In the genomic region with DNA sequence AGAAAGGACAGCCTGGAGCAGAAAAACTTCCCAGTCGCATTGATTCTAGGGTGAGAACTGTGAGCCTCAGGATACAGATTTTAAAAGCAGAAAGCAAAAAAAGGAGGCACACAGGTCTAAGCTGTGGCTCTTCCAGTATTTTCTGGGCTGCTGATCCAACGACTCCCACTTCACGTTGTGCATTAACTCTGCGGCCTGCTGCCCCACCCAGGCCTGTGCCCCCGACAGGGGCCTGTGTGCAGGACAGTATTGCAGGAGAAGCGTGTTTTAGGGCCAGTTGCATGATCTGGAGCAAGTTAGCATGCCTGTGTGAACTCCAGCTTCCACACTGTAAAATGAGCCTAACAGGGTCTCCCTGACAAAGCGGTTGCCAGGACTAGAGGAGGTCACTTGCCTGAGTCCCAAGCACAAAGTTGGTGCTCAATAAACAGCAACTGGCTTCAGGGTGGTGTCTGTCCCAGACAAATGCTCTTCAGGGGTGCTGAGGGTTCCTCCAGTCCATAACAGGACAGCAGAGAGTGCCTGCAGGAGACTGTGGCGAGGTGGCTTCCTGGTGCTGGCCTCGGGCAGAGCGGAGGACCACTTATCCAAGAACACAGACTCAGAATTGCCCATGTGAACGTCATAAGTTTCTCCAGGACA, we compare ENCODE assay signal across 2 cellular contexts.
TF ChIP-seq lines count a peak whose summit lies in the region.

No MANE protein-coding gene starts in this region.

TF ChIP-seq in HepG2, 621 proteins besides CTCF, POLR2A, EP300 and RAD21 (continues in another document):
- TF ChIP-seq, protein P1, sequence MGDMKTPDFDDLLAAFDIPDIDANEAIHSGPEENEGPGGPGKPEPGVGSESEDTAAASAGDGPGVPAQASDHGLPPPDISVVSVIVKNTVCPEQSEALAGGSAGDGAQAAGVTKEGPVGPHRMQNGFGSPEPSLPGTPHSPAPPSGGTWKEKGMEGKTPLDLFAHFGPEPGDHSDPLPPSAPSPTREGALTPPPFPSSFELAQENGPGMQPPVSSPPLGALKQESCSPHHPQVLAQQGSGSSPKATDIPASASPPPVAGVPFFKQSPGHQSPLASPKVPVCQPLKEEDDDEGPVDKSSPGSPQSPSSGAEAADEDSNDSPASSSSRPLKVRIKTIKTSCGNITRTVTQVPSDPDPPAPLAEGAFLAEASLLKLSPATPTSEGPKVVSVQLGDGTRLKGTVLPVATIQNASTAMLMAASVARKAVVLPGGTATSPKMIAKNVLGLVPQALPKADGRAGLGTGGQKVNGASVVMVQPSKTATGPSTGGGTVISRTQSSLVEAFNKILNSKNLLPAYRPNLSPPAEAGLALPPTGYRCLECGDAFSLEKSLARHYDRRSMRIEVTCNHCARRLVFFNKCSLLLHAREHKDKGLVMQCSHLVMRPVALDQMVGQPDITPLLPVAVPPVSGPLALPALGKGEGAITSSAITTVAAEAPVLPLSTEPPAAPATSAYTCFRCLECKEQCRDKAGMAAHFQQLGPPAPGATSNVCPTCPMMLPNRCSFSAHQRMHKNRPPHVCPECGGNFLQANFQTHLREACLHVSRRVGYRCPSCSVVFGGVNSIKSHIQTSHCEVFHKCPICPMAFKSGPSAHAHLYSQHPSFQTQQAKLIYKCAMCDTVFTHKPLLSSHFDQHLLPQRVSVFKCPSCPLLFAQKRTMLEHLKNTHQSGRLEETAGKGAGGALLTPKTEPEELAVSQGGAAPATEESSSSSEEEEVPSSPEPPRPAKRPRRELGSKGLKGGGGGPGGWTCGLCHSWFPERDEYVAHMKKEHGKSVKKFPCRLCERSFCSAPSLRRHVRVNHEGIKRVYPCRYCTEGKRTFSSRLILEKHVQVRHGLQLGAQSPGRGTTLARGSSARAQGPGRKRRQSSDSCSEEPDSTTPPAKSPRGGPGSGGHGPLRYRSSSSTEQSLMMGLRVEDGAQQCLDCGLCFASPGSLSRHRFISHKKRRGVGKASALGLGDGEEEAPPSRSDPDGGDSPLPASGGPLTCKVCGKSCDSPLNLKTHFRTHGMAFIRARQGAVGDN (CRISPR knock-in tag; IDR thresholded peaks at IDR 0.05) = peak; percentile 58
- TF ChIP-seq, protein P2, sequence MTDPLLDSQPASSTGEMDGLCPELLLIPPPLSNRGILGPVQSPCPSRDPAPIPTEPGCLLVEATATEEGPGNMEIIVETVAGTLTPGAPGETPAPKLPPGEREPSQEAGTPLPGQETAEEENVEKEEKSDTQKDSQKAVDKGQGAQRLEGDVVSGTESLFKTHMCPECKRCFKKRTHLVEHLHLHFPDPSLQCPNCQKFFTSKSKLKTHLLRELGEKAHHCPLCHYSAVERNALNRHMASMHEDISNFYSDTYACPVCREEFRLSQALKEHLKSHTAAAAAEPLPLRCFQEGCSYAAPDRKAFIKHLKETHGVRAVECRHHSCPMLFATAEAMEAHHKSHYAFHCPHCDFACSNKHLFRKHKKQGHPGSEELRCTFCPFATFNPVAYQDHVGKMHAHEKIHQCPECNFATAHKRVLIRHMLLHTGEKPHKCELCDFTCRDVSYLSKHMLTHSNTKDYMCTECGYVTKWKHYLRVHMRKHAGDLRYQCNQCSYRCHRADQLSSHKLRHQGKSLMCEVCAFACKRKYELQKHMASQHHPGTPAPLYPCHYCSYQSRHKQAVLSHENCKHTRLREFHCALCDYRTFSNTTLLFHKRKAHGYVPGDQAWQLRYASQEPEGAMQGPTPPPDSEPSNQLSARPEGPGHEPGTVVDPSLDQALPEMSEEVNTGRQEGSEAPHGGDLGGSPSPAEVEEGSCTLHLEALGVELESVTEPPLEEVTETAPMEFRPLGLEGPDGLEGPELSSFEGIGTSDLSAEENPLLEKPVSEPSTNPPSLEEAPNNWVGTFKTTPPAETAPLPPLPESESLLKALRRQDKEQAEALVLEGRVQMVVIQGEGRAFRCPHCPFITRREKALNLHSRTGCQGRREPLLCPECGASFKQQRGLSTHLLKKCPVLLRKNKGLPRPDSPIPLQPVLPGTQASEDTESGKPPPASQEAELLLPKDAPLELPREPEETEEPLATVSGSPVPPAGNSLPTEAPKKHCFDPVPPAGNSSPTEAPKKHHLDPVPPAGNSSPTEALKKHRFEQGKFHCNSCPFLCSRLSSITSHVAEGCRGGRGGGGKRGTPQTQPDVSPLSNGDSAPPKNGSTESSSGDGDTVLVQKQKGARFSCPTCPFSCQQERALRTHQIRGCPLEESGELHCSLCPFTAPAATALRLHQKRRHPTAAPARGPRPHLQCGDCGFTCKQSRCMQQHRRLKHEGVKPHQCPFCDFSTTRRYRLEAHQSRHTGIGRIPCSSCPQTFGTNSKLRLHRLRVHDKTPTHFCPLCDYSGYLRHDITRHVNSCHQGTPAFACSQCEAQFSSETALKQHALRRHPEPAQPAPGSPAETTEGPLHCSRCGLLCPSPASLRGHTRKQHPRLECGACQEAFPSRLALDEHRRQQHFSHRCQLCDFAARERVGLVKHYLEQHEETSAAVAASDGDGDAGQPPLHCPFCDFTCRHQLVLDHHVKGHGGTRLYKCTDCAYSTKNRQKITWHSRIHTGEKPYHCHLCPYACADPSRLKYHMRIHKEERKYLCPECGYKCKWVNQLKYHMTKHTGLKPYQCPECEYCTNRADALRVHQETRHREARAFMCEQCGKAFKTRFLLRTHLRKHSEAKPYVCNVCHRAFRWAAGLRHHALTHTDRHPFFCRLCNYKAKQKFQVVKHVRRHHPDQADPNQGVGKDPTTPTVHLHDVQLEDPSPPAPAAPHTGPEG (CRISPR knock-in tag; IDR thresholded peaks at IDR 0.05) = no peak
- TF ChIP-seq, protein P3, sequence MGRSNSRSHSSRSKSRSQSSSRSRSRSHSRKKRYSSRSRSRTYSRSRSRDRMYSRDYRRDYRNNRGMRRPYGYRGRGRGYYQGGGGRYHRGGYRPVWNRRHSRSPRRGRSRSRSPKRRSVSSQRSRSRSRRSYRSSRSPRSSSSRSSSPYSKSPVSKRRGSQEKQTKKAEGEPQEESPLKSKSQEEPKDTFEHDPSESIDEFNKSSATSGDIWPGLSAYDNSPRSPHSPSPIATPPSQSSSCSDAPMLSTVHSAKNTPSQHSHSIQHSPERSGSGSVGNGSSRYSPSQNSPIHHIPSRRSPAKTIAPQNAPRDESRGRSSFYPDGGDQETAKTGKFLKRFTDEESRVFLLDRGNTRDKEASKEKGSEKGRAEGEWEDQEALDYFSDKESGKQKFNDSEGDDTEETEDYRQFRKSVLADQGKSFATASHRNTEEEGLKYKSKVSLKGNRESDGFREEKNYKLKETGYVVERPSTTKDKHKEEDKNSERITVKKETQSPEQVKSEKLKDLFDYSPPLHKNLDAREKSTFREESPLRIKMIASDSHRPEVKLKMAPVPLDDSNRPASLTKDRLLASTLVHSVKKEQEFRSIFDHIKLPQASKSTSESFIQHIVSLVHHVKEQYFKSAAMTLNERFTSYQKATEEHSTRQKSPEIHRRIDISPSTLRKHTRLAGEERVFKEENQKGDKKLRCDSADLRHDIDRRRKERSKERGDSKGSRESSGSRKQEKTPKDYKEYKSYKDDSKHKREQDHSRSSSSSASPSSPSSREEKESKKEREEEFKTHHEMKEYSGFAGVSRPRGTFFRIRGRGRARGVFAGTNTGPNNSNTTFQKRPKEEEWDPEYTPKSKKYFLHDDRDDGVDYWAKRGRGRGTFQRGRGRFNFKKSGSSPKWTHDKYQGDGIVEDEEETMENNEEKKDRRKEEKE (IDR thresholded peaks at IDR 0.05) = no peak
- peak; percentile 14; the same call in 1 of the 2 replicates for TF ChIP-seq ZBTB38 (CRISPR knock-in tag; IDR thresholded peaks at IDR 0.05)

TF ChIP-seq in H1, 55 proteins besides CTCF, POLR2A, EP300 and RAD21:
- TF ChIP-seq HDAC2 (IDR thresholded peaks at IDR 0.05; ENCODE audit: borderline replicate concordance in 1 of 2, low read depth in 2 of 2, low read length in 2 of 2) (no peak), GABPA (IDR thresholded peaks at IDR 0.05; ENCODE audit: borderline replicate concordance, insufficient read depth, low read length) (no peak), NANOG (IDR thresholded peaks at IDR 0.05; ENCODE audit: insufficient read depth, low read depth, low read length, poor library complexity, severe bottlenecking) (no peak), SRF (IDR thresholded peaks at IDR 0.05; ENCODE audit: low read depth, low read length) (no peak), SP1 (IDR thresholded peaks at IDR 0.05; ENCODE audit: low read depth, low read length) (no peak), SIRT6 (IDR thresholded peaks at IDR 0.05; ENCODE audit: low read length) (no peak), TAF1 (IDR thresholded peaks at IDR 0.05; ENCODE audit: low read depth, low read length) (no peak), KDM4A (IDR thresholded peaks at IDR 0.05; ENCODE audit: low read depth, low read length, severe bottlenecking) (no peak), TBP (IDR thresholded peaks at IDR 0.05; ENCODE audit: low read depth, low read length) (no peak), KDM5A (IDR thresholded peaks at IDR 0.05; ENCODE audit: low read length) (no peak), SAP30 (IDR thresholded peaks at IDR 0.05; ENCODE audit: insufficient read depth, insufficient replicate concordance, low read length) (no peak), HDAC6 (IDR thresholded peaks at IDR 0.05; ENCODE audit: low read depth, low read length) (no peak), NRF1 (IDR thresholded peaks at IDR 0.05; ENCODE audit: low read depth, low read length) (no peak), TCF12 (IDR thresholded peaks at IDR 0.05; ENCODE audit: low read depth, low read length) (no peak), TAF7 (optimal IDR thresholded peaks at IDR 0.05; ENCODE audit: borderline replicate concordance, low read depth, low read length) (no peak), SUZ12 (IDR thresholded peaks at IDR 0.05; ENCODE audit: low read length) (no peak), BRCA1 (IDR thresholded peaks at IDR 0.05; ENCODE audit: low read depth, low read length) (no peak)
- TF ChIP-seq, protein P4, sequence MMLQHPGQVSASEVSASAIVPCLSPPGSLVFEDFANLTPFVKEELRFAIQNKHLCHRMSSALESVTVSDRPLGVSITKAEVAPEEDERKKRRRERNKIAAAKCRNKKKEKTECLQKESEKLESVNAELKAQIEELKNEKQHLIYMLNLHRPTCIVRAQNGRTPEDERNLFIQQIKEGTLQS (IDR thresholded peaks at IDR 0.05; ENCODE audit: insufficient read depth, low read depth, low read length) = no peak
- TF ChIP-seq, protein P5, sequence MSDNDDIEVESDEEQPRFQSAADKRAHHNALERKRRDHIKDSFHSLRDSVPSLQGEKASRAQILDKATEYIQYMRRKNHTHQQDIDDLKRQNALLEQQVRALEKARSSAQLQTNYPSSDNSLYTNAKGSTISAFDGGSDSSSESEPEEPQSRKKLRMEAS (IDR thresholded peaks at IDR 0.05) = no peak
TF ChIP-seq in H1: peak in this region for 0.
